Comparison of ENCODE assay signal across 20 cellular contexts in genomic region chr18:54787616-54788015, GRCh38. TPM values are rescaled to one million over a fixed set of nuclear protein-coding genes. Genes with fewer than 3 reads are reported as not detected.
DNase-seq lines count a peak whose midpoint lies in the region; ATAC-seq and TF ChIP-seq lines count a peak whose summit lies in the region.
"Had no signal": no experiment of that assay in that cellular context is flagged by ENCODE, and none has a peak within 500 bp of the region (broad histone marks: within the 10 kb centered on the region; RNA-seq: fewer than 3 reads in every experiment).

No MANE protein-coding gene starts in this region.

- H3K27me3 ChIP-seq in mesenchymal stem cell (ENCODE audit: control insufficient read depth in 1 of 2, insufficient read depth in 1 of 2, low read length in 2 of 2), result no peaks in the 10 kb centered on the region
- H3K27me3 ChIP-seq: MG63, upper lobe of left lung had no signal

- H3K9ac ChIP-seq in mesenchymal stem cell (ENCODE audit: low read length), result no peak overlapping the region
- H3K9ac ChIP-seq: parathyroid adenoma had no signal

- no peak overlapping the region for H2BK15ac ChIP-seq in mesenchymal stem cell (ENCODE audit: low read depth, poor library complexity, severe bottlenecking)

- H3K36me3 ChIP-seq in mesenchymal stem cell (ENCODE audit: control insufficient read depth in 1 of 2, insufficient read depth in 2 of 2, low read depth in 1 of 2, low read length in 2 of 2), result no peaks in the 10 kb centered on the region
- H3K36me3 ChIP-seq: MG63, upper lobe of left lung had no signal

- no peak overlapping the region for H2AFZ ChIP-seq in mesenchymal stem cell (ENCODE audit: low read depth, low read length)
- H2AFZ ChIP-seq: parathyroid adenoma had no signal

- H3K4me1 ChIP-seq in mesenchymal stem cell (ENCODE audit: control insufficient read depth, insufficient read depth, low read depth, low read length), result no peaks in the 10 kb centered on the region
- H3K4me1 ChIP-seq: A549, parathyroid adenoma, upper lobe of left lung had no signal

- H3K4me2 ChIP-seq in mesenchymal stem cell (ENCODE audit: low read length, poor library complexity, severe bottlenecking), result no peak overlapping the region
- H3K4me2 ChIP-seq: A549 had no signal

- H4K91ac ChIP-seq in mesenchymal stem cell (ENCODE audit: low read length), result no peak overlapping the region

- H3K23ac ChIP-seq in mesenchymal stem cell (ENCODE audit: low read length in 2 of 2), result no peak overlapping the region

- H3K4ac ChIP-seq in mesenchymal stem cell (ENCODE audit: low read depth in 1 of 2, low read length in 2 of 2), result no peak overlapping the region

- H3K14ac ChIP-seq in mesenchymal stem cell (ENCODE audit: low read length in 2 of 2), result no peak overlapping the region

- H3K18ac ChIP-seq in mesenchymal stem cell (ENCODE audit: low read depth in 1 of 2, low read length in 2 of 2), result no peak overlapping the region

- TF ChIP-seq CTCF in cardiac fibroblast (IDR thresholded peaks at IDR 0.05; ENCODE audit: low read depth, low read length), result no peak

- H3K79me1 ChIP-seq in mesenchymal stem cell (replicated peaks; ENCODE audit: low read length, poor library complexity, severe bottlenecking), result no peaks in the 10 kb centered on the region

- no peak overlapping the region for H2AK5ac ChIP-seq in mesenchymal stem cell (ENCODE audit: low read length, severe bottlenecking)

- no peak overlapping the region for H4K8ac ChIP-seq in mesenchymal stem cell (ENCODE audit: low read length)

- H3K9me3 ChIP-seq in mesenchymal stem cell (ENCODE audit: control insufficient read depth, low read length), result no peaks in the 10 kb centered on the region
- H3K9me3 ChIP-seq: A549, MG63, upper lobe of left lung had no signal

- peak; percentile 38 for DNase-seq in AG20443 (ENCODE audit: low spot score)
- peak; percentile 13 for DNase-seq in HS-5 (ENCODE audit: low read depth)
- DNase-seq in cardiac fibroblast (ENCODE audit: low read depth in 2 of 2), result peak; percentile 36 to 43
- peak; percentile 26 for DNase-seq in mesenchymal stem cell
- no peak for DNase-seq in NCI-H187 (lab: John Stamatoyannopoulos, UW)
- DNase-seq in ureter (ENCODE audit: low spot score), result no peak
- DNase-seq in activated CD4-positive, alpha-beta T cell treated with anti-CD3 and anti-CD28 coated beads for 1 hour, result no peak
- DNase-seq: activated CD4-positive, alpha-beta memory T cell treated with anti-CD3 and anti-CD28 coated beads for 36 hours; activated CD4-positive, CD25-positive, alpha-beta regulatory T cell; islet precursor cell; MG63; NCI-H2081 treated with DMSO at 0.1 percent for 48 hours; NCI-H446; OCI-M1; right cardiac atrium; upper lobe of left lung had no signal

- no peak overlapping the region for H2BK120ac ChIP-seq in mesenchymal stem cell (ENCODE audit: low read depth, low read length)

- no peak overlapping the region for H2BK12ac ChIP-seq in mesenchymal stem cell (ENCODE audit: low read length in 2 of 2)

- H3K4me3 ChIP-seq in cardiac fibroblast (replicated peaks in 1 of 2; ENCODE audit: low read depth in 2 of 2, low read length in 2 of 2) (no peak overlapping the region), mesenchymal stem cell (ENCODE audit: insufficient read depth in 1 of 2, low read depth in 1 of 2, low read length in 2 of 2) (no peak overlapping the region)
- H3K4me3 ChIP-seq: A549, MG63, upper lobe of left lung had no signal

- no peak overlapping the region for H2BK5ac ChIP-seq in mesenchymal stem cell (ENCODE audit: low read depth, low read length, poor library complexity, severe bottlenecking)

- no peak overlapping the region for H3K27ac ChIP-seq in mesenchymal stem cell (ENCODE audit: low read length, poor library complexity, severe bottlenecking)
- H3K27ac ChIP-seq: epithelial cell of prostate, parathyroid adenoma, upper lobe of left lung had no signal

- ATAC-seq in HG03045 (IDR thresholded peaks at IDR 0.05; ENCODE audit: unreplicated experiment), result no peak
- ATAC-seq: A549, right cardiac atrium had no signal

RNA-seq across cellular contexts. Expression of gene RAB27B, which starts 40.7 kb away (rescaled TPM):
- 122 TPM for polyA plus RNA-seq in mesenchymal stem cell (2013, experiment 1 of 2)
- 127 TPM for polyA plus RNA-seq in mesenchymal stem cell (2013, experiment 2 of 2)
- total RNA-seq in ureter, result 42.1 TPM

Comparison
In these comparisons a context has a peak if more than half of its experiments do, and no peak if none do; other contexts are left out.
1. DNase-seq: peak in AG20443 (single experiment), HS-5 (single experiment), cardiac fibroblast (2 of 2) and mesenchymal stem cell (single experiment); none in NCI-H187 (0 of 2), ureter (single experiment) and activated CD4-positive, alpha-beta T cell treated with anti-CD3 and anti-CD28 coated beads for 1 hour (single experiment).